ENCODE assay signal across 7 cellular contexts in the genomic region with DNA sequence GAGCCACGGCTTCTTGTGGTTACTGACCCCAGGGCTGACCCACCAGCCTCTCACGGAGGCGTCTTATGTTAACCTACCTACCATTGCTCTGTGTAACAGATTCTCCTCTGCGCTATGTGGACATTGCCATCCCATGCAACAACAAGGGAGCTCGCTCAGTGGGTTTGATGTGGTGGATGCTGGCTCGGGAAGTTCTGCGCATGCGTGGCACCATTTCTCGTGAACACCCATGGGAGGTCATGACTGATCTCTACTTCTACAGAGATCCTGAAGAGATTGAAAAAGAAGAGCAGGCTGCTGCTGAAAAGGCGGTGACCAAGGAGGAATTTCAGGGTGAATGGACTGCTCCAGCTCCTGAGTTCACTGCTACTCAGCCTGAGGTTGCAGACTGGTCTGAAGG. TPM values are rescaled to one million over a fixed set of nuclear protein-coding genes. Genes with fewer than 3 reads are reported as not detected.
DNase-seq lines count a peak whose midpoint lies in the region; ATAC-seq, FAIRE-seq and TF ChIP-seq lines count a peak whose summit lies in the region.
"Not testable (repeated sequence)": the region's sequence is repeated elsewhere in the genome, so short reads cannot be mapped to it uniquely, and the experiment has no call there.

No MANE protein-coding gene starts in this region.

- H3K4me1 ChIP-seq in A549; SJCRH30; K562 (replicated peaks in 1 of 2; ENCODE audit: control insufficient read depth in 2 of 2, insufficient read depth in 2 of 2, low read length in 2 of 2): not testable (repeated sequence)

- not testable (repeated sequence) for H3K36me3 ChIP-seq in SJCRH30; K562 (ENCODE audit: control insufficient read depth, insufficient read depth, low read length)

- not testable (repeated sequence) for FAIRE-seq in A549 (lab: Jason Lieb, UNC); K562 (lab: Jason Lieb, UNC)

- not testable (repeated sequence) for H3K79me2 ChIP-seq in K562 (ENCODE audit: control insufficient read depth, insufficient read depth, low read length)

- not testable (repeated sequence) for TF ChIP-seq CTCF in A549 (IDR thresholded peaks at IDR 0.05); K562 (IDR thresholded peaks at IDR 0.05 in 2 of 3, conservative IDR thresholded peaks at IDR 0.05 in 1 of 3; ENCODE audit: insufficient read depth in 2 of 3, low read depth in 1 of 3, low read length in 3 of 3)

- not testable (repeated sequence) for DNase-seq in A549 (ENCODE audit: low read depth in 1 of 2, low spot score in 1 of 2); K562 (ENCODE audit: extremely low read depth in 1 of 4, low spot score in 3 of 4)
- DNase-seq in HT1080 (ENCODE audit: low read depth) (peak; percentile 21), NCI-H526 treated with DMSO at 0.1 percent for 48 hours (lab: John Stamatoyannopoulos, UW) (peak; percentile 18), SJCRH30 (peak; percentile 17 to 27), mesenteric fat pad (ENCODE audit: low spot score) (peak; percentile 6), stromal cell of bone marrow (ENCODE audit: low read depth) (peak; percentile 3)

- not testable (repeated sequence) for H3K4me3 ChIP-seq in A549, K562
- H3K4me3 ChIP-seq in SJCRH30 = peak overlapping the region; percentile 19; the same call in 1 of the 2 replicates

- H3K4me2 ChIP-seq in A549 = peak overlapping the region; percentile 79; the same call in 1 of the 3 replicates
- not testable (repeated sequence) for H3K4me2 ChIP-seq in K562 (ENCODE audit: insufficient read depth, low read length)

- not testable (repeated sequence) for TF ChIP-seq EP300 in A549 (IDR thresholded peaks at IDR 0.05); K562 (IDR thresholded peaks at IDR 0.05; ENCODE audit: low read length)

- not testable (repeated sequence) for H3K9ac ChIP-seq in K562 (ENCODE audit: insufficient read depth in 1 of 2, low read depth in 2 of 2, low read length in 2 of 2)

- not testable (repeated sequence) for TF ChIP-seq POLR2A in A549 (IDR thresholded peaks at IDR 0.05; ENCODE audit: low read length); K562 (conservative IDR thresholded peaks at IDR 0.05)

- not testable (repeated sequence) for BruUV-seq in K562 (replicated peaks; lab: Mats Ljungman, UMichigan)

- H3K27ac ChIP-seq in A549; SJCRH30; K562 (ENCODE audit: extremely low read depth, low read depth, low read length): not testable (repeated sequence)

- H3K9me1 ChIP-seq in K562 (ENCODE audit: control insufficient read depth, insufficient read depth, low read length) = not testable (repeated sequence)

- not testable (repeated sequence) for H2AFZ ChIP-seq in K562 (ENCODE audit: low read depth, low read length)

- H3K9me3 ChIP-seq in A549; SJCRH30 (replicated peaks); K562 (replicated peaks; ENCODE audit: control insufficient read depth, insufficient read depth, low read depth, low read length): not testable (repeated sequence)

- TF ChIP-seq RAD21 in A549 (conservative IDR thresholded peaks at IDR 0.05 in 1 of 2, IDR thresholded peaks at IDR 0.05 in 1 of 2); K562 (CRISPR knock-in tag; conservative IDR thresholded peaks at IDR 0.05 in 1 of 2, IDR thresholded peaks at IDR 0.05 in 1 of 2): not testable (repeated sequence)

- not testable (repeated sequence) for H3K27me3 ChIP-seq in SJCRH30; K562 (ENCODE audit: control insufficient read depth in 2 of 2, insufficient read depth in 2 of 2, low read length in 2 of 2)

- ATAC-seq in A549, K562: not testable (repeated sequence)

- CTCF ChIA-PET in A549 (lab: Yijun Ruan, JAX) = interaction anchor here (1.2 kb wide), 1 partner anchor 18 kb away, joined by 3 read pairs; no protein-coding TSS in a partner anchor
- CTCF ChIA-PET in K562 (lab: Yijun Ruan, JAX; ENCODE audit: low intra/inter-chr PET ratio) = not testable (repeated sequence)

- POLR2A ChIA-PET in A549 (lab: Yijun Ruan, JAX); K562 (lab: Yijun Ruan, JAX): not testable (repeated sequence)

- in situ Hi-C loops in K562 (cut with MboI) = not testable (repeated sequence)

- 77% methylated on average over 6 of the region's 10 CpGs for WGBS in A549 (ENCODE audit: missing lambda C conversion rate)
- 11% methylated on average over 6 of the region's 10 CpGs for WGBS in K562 (ENCODE audit: insufficient coverage, low coverage, missing lambda C conversion rate)

- H4K20me1 ChIP-seq in K562 (replicated peaks; ENCODE audit: control insufficient read depth, insufficient read depth, low read length) = not testable (repeated sequence)

- intact Hi-C loops in K562 (cut with micrococcal nuclease) = not testable (repeated sequence)

TF ChIP-seq in K562, 482 proteins besides CTCF, POLR2A, EP300 and RAD21:
- peak; percentile 74 to 79 for TF ChIP-seq NRF1 (conservative IDR thresholded peaks at IDR 0.05 in 1 of 2, IDR thresholded peaks at IDR 0.05 in 1 of 2)
TF ChIP-seq in K562: peak in this region for 1; not testable (repeated sequence) for 481.

RNA-seq across cellular contexts. Expression of a gene that starts 59.1 kb away (rescaled TPM):
- polyA plus RNA-seq in A549 (2011; rRNA removed) (13.8 and 16.6 TPM in 2 replicates), A549 (2017; fragmentation: RNase III; extraction: RNeasy Plus Mini Kit Qiagen cat#74134 plus additional on column Dnase treatment) (7.3 to 8.6 TPM (median 7.7 TPM) in 3 replicates), K562 (2011; rRNA removed) (12.9 and 19.1 TPM in 2 replicates), K562 (2014; fragmentation: Illumina TruSeq; extraction: Trizol) (14.2 and 17.5 TPM in 2 replicates), K562 (2014; fragmentation: Nextera tagmentation; extraction: Ambion mirVana) (1 to 10 TPM; 5.5 to 6.3 TPM), K562 (2014; rRNA removed) (11.3 and 11.8 TPM in 2 replicates)
- polyA plus RNA-seq in A549 (2012; cell fraction: cytosol; rRNA removed) = 2.9 and 3.3 TPM in 2 replicates
- polyA plus RNA-seq in A549 (2012; cell fraction: nucleus; rRNA removed) = 3.0 and 5.0 TPM in 2 replicates
- polyA minus RNA-seq in A549 (2011; rRNA and poly(A)+ RNA removed) = 12.6 and 13.4 TPM in 2 replicates
- total RNA-seq in HT1080 (2014; rRNA removed; shearing (Covaris generic)) = 24.0 and 28.1 TPM in 2 replicates
- 9.8 and 12.4 TPM in 2 replicates for polyA plus RNA-seq in HT1080 (2015; cell fraction: cytosol; rRNA removed)
- polyA plus RNA-seq in HT1080 (2015; cell fraction: nucleus; rRNA removed) = 22.2 and 24.3 TPM in 2 replicates
- total RNA-seq in SJCRH30 (2014; rRNA removed; shearing (Covaris generic)) = 42.8 and 48.0 TPM in 2 replicates
- total RNA-seq in K562 (2011; cell fraction: chromatin; rRNA removed; ENCODE audit: low replicate concordance) = 14.1 and 43.5 TPM in 2 replicates
- 8.3 and 12.1 TPM in 2 replicates for total RNA-seq in K562 (2011; cell fraction: nucleolus; rRNA removed)
- 22.2 and 27.9 TPM in 2 replicates for total RNA-seq in K562 (2011; cell fraction: nucleoplasm; rRNA removed)
- total RNA-seq in K562 (2014; rRNA removed) (16.5 and 17.1 TPM in 2 replicates), K562 (2014; rRNA removed; fragmentation: Illumina TruSeq; extraction: Trizol) (25.1 and 26.0 TPM in 2 replicates), K562 (2015; rRNA removed; fragmentation: Illumina TruSeq; extraction: Trizol) (19.3 and 21.4 TPM in 2 replicates), K562 (2021) (19.7 and 20.5 TPM in 2 replicates), mesenteric fat pad (13.1 TPM)
- polyA plus RNA-seq in K562 (2011; cell fraction: cytosol; rRNA removed) = 4.1 and 7.7 TPM in 2 replicates
- 14.4 and 18.7 TPM in 2 replicates for polyA plus RNA-seq in K562 (2011; cell fraction: nucleus; rRNA removed)
- polyA plus RNA-seq in K562 (2012) = 6.3 and 7.6 TPM in 2 replicates
- 42.9 and 45.2 TPM in 2 replicates for polyA minus RNA-seq in K562 (2011; rRNA and poly(A)+ RNA removed)
- polyA minus RNA-seq in K562 (2011; cell fraction: cytosol; rRNA and poly(A)+ RNA removed) = 13.0 and 21.7 TPM in 2 replicates
- polyA minus RNA-seq in K562 (2011; cell fraction: nucleus; rRNA and poly(A)+ RNA removed) = 14.9 and 24.8 TPM in 2 replicates
